ENCODE assay signal across 8 cellular contexts in the genomic region with DNA sequence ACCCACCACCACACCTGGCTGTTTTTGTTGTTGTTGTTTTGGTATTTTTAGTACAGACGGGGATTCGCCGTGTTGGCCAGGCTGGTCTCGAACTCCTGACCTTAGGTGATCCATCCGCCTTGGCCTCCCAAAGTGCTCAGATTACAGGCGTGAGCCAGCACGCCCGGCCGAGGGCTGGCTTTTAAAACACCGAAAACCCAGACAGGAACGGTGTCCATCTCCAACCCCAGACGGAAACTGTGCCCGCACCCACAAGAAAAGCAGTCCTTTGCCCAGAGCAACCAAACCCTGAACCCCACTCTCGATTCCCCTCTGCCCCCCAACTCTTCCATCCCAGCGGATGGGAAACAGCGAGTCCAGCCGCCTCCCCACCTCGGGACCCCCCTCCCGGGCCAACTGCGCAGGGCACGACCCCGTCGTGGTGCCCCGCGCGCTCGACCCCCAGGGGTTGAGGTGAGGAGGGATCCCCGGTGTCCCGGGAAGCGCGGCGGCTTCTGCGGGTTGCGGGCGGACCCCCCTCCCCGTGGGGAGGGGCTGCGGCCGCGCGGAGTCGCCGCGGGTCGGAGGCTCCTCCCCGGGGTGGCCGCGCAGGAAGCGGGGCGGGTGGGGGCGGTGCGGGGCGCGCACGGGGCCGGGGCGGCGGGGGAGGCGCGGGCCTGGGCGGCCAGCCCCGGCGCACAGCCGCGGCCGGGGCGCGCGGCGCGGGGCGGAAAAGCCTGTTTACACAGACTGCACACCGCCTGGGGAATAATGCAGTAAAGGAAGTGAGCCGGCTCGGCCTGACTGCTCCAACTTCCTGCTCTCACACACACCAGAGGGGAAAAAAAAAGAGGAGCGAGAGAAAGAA. TPM values are rescaled to one million over a fixed set of nuclear protein-coding genes. Genes with fewer than 3 reads are reported as not detected.
DNase-seq lines count a peak whose midpoint lies in the region; ATAC-seq and TF ChIP-seq lines count a peak whose summit lies in the region.

Gene ELK3 (plus strand): TSS at position 651 of the 847 bp plus-strand sequence.

- in situ Hi-C loops in GM13976 (cut with MboI; ENCODE audit: low sequenced_read_pairs, unreplicated experiment): no loop called here

- peak; percentile 59 for ATAC-seq in HG02642 (IDR thresholded peaks at IDR 0.05; ENCODE audit: poor library complexity, unreplicated experiment)
- peak; percentile 65 for ATAC-seq in activated B cell treated with CpG ODN at 0.5 μM for 24 hours (ENCODE audit: low read depth)
- no peak for ATAC-seq in GM18873 (IDR thresholded peaks at IDR 0.05; ENCODE audit: low FRiP score, unreplicated experiment)

- TF ChIP-seq CTCF in GM13976 (IDR thresholded peaks at IDR 0.05; ENCODE audit: borderline replicate concordance, control extremely low read depth, extremely low read depth, insufficient read depth, missing control alignments) (no peak), activated B cell treated with CpG ODN at 0.5 μM for 24 hours (IDR thresholded peaks at IDR 0.05) (no peak), choroid plexus epithelial cell (conservative IDR thresholded peaks at IDR 0.05; ENCODE audit: low read depth, low read length) (no peak), kidney epithelial cell (IDR thresholded peaks at IDR 0.05; ENCODE audit: insufficient read depth, low read length, poor library complexity, severe bottlenecking) (no peak)

- intact Hi-C loops in activated B cell treated with CpG ODN at 0.5 μM for 24 hours (cut with micrococcal nuclease): loop anchor here (2.0 to 10.0 kb wide), 3 partner anchors 207 to 619 kb away; partner anchors contain the start of genes CDK17 and CFAP54

- H3K4me1 Mint-ChIP-seq in activated B cell treated with CpG ODN at 0.5 μM for 24 hours: peaks cover 75% of the 10 kb centered on the region

- DNase-seq in GM13976 (ENCODE audit: low spot score) (peak; percentile 77), NCI-H2029 treated with DMSO at 0.1 percent for 48 hours (lab: John Stamatoyannopoulos, UW) (peak; percentile 48), activated B cell treated with CpG ODN at 0.5 μM for 24 hours (peak; percentile 68), choroid plexus epithelial cell (ENCODE audit: low read depth) (peak; percentile 79), kidney epithelial cell (ENCODE audit: low read depth) (no peak)
- peak; percentile 31 for DNase-seq in stimulated activated CD4-positive, alpha-beta T cell treated with anti-CD3 and anti-CD28 coated beads, Interleukin-1b, Interleukin-23, amount 100 ng/mL, for 48 hours

- H3K27ac Mint-ChIP-seq in activated B cell treated with CpG ODN at 0.5 μM for 24 hours: peak within 1 kb of the TSS; percentile 99

- H3K4me3 Mint-ChIP-seq in activated B cell treated with CpG ODN at 0.5 μM for 24 hours: peak within 1 kb of the TSS; percentile 99

- no peaks in the 10 kb centered on the region for H3K27me3 ChIP-seq in kidney epithelial cell (ENCODE audit: control insufficient read depth, insufficient read depth, low read length)

- CTCF ChIA-PET in activated B cell treated with CpG ODN at 0.5 μM for 24 hours (lab: Charles Lee): interaction anchor here (1.2 kb wide), 1 partner anchor 21 kb away, joined by 5 read pairs; no protein-coding TSS in a partner anchor

- no peaks in the 10 kb centered on the region for H3K27me3 Mint-ChIP-seq in activated B cell treated with CpG ODN at 0.5 μM for 24 hours

- H3K36me3 Mint-ChIP-seq in activated B cell treated with CpG ODN at 0.5 μM for 24 hours (ENCODE audit: low read depth): peaks cover 15% of the 10 kb centered on the region

- no peaks in the 10 kb centered on the region for H3K9me3 Mint-ChIP-seq in activated B cell treated with CpG ODN at 0.5 μM for 24 hours

- peak within 1 kb of the TSS; percentile 96 for H3K4me3 ChIP-seq in choroid plexus epithelial cell (ENCODE audit: low read depth, low read length)
- H3K4me3 ChIP-seq in kidney epithelial cell (ENCODE audit: low read depth, low read length): peak within 1 kb of the TSS; percentile 97

- POLR2A ChIA-PET in activated B cell treated with CpG ODN at 0.5 μM for 24 hours (lab: Charles Lee): interaction anchor here (1.8 to 7.9 kb wide), 4 partner anchors 14 to 206 kb away, joined by 13 to 174 read pairs (median 23); partner anchors contain the start of genes CDK17 and LTA4H

- H3K36me3 ChIP-seq in kidney epithelial cell (ENCODE audit: control insufficient read depth, insufficient read depth, low read length): no peaks in the 10 kb centered on the region

RNA-seq across cellular contexts. Expression of gene ELK3, which starts in this region (rescaled TPM):
- total RNA-seq in activated B cell treated with CpG ODN at 0.5 μM for 24 hours (59.9 and 60.8 TPM in 2 replicates), kidney epithelial cell (63.5 and 63.8 TPM in 2 replicates)
